Comparison of ENCODE assay signal across 1 cellular context in genomic region chr3:32414527-32415202, GRCh38.
TF ChIP-seq lines count a peak whose summit lies in the region.

No MANE protein-coding gene starts in this region.

TF ChIP-seq in SK-N-SH, 30 proteins besides CTCF, POLR2A, EP300 and RAD21 (continued from another document):
- TF ChIP-seq ZBTB33 (IDR thresholded peaks at IDR 0.05; ENCODE audit: borderline replicate concordance, low read depth) (no peak), TCF12 (IDR thresholded peaks at IDR 0.05) (peak; percentile 8; the same call in 1 of the 2 replicates)
